1 cellular context compared by ENCODE assay signal in the genomic region with DNA sequence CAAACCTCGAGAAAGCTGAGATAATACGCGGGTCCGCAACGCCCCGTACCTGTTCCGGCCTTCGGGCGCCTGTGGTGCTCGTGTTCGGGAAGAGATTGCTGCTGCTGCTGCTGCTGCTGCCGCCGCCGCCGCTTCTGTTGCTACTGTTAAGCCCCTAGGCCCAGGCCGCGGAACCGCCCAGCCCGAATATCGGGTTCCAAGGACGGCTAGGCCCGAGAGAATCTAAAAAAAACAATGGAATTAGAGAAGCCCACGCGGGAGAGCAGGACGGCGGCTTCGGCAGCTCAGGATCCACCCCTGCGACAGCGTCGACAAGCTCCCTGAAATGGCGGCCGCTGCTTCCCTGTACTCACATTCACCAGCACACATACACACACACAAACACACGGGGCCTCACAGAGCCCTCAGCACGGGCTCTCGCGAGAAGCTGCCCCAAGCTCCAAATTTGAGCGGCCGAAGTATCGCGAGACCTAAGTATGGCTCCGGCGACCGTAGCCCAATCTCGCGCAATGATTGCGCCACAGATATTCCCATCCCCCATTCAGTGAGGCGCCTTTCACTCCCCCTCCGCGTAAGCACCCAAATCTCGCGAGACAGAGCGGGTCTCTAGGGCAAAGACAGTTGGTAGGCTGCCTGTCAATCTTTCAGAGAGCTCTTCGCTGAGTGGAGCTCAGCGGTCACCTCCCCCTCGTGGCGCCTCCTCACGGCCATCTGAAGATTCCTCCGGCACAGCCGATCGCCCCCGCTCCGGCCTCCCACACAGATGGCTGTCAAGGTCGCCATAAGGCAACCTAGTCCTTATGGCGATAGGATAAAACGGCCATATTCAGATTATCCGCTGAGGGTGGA.
A peak's percentile ranks its signal among the peaks of the same experiment; 100 is the strongest.
TF ChIP-seq lines count a peak whose summit lies in the region.

A gene (minus strand): TSS at position 369 of the 849 bp plus-strand sequence. CDS start 1,386 bp downstream, outside the sequence.

TF ChIP-seq in GM12878, 131 proteins besides CTCF, POLR2A, EP300 and RAD21 (continued from another document and continues in another):
- TF ChIP-seq, protein P1, sequence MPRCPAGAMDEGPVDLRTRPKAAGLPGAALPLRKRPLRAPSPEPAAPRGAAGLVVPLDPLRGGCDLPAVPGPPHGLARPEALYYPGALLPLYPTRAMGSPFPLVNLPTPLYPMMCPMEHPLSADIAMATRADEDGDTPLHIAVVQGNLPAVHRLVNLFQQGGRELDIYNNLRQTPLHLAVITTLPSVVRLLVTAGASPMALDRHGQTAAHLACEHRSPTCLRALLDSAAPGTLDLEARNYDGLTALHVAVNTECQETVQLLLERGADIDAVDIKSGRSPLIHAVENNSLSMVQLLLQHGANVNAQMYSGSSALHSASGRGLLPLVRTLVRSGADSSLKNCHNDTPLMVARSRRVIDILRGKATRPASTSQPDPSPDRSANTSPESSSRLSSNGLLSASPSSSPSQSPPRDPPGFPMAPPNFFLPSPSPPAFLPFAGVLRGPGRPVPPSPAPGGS (IDR thresholded peaks at IDR 0.05; ENCODE audit: borderline replicate concordance, insufficient read depth, low read depth, low read length, poor library complexity, severe bottlenecking): peak; percentile 84
- TF ChIP-seq CHD1 (IDR thresholded peaks at IDR 0.05; ENCODE audit: low read depth, low read length) (peak; percentile 82), TBL1XR1 (IDR thresholded peaks at IDR 0.05; ENCODE audit: low read depth, low read length) (peak; percentile 81; the same call in 1 of the 2 replicates), CREB1 (IDR thresholded peaks at IDR 0.05; ENCODE audit: low read depth) (peak; percentile 96), DPF2 (IDR thresholded peaks at IDR 0.05) (peak; percentile 99), TCF3 (IDR thresholded peaks at IDR 0.05; ENCODE audit: borderline replicate concordance, insufficient read depth, low read depth, low read length) (peak; percentile 89; the same call in 1 of the 2 replicates), SUZ12 (IDR thresholded peaks at IDR 0.05; ENCODE audit: unreplicated experiment) (no peak), ATF7 (IDR thresholded peaks at IDR 0.05; ENCODE audit: low read depth) (peak; percentile 90), TARDBP (IDR thresholded peaks at IDR 0.05; ENCODE audit: borderline replicate concordance) (0 out of 2 replicates have a peak, but pooled peaks have one; percentile 11), SUPT20H (IDR thresholded peaks at IDR 0.05; ENCODE audit: borderline replicate concordance, control insufficient read depth, low read depth, low read length) (no peak), RUNX3 (IDR thresholded peaks at IDR 0.05; ENCODE audit: low read length) (peak; percentile 55), KAT2A (conservative IDR thresholded peaks at IDR 0.05; ENCODE audit: control insufficient read depth, low read depth, low read length) (0 out of 2 replicates have a peak, but pooled peaks have one; percentile 30), NBN (IDR thresholded peaks at IDR 0.05) (peak; percentile 93; the same call in 1 of the 2 replicates), SPI1 (IDR thresholded peaks at IDR 0.05; ENCODE audit: borderline replicate concordance, insufficient read depth, low read depth, low read length) (no peak), GATAD2B (conservative IDR thresholded peaks at IDR 0.05; ENCODE audit: low read depth) (peak; percentile 53; the same call in 1 of the 2 replicates), PAX5 (IDR thresholded peaks at IDR 0.05; ENCODE audit: borderline replicate concordance, low read depth, low read length) (peak; percentile 61; the same call in 1 of the 2 replicates), MEF2A (IDR thresholded peaks at IDR 0.05; ENCODE audit: insufficient read depth, low read depth, low read length) (0 out of 2 replicates have a peak, but pooled peaks have one; percentile 11), NFXL1 (IDR thresholded peaks at IDR 0.05; ENCODE audit: borderline replicate concordance) (no peak), BMI1 (IDR thresholded peaks at IDR 0.05; ENCODE audit: borderline replicate concordance) (no peak), YY1 (IDR thresholded peaks at IDR 0.05; ENCODE audit: low read depth, low read length) (peak; percentile 98)
- TF ChIP-seq, protein P2, sequence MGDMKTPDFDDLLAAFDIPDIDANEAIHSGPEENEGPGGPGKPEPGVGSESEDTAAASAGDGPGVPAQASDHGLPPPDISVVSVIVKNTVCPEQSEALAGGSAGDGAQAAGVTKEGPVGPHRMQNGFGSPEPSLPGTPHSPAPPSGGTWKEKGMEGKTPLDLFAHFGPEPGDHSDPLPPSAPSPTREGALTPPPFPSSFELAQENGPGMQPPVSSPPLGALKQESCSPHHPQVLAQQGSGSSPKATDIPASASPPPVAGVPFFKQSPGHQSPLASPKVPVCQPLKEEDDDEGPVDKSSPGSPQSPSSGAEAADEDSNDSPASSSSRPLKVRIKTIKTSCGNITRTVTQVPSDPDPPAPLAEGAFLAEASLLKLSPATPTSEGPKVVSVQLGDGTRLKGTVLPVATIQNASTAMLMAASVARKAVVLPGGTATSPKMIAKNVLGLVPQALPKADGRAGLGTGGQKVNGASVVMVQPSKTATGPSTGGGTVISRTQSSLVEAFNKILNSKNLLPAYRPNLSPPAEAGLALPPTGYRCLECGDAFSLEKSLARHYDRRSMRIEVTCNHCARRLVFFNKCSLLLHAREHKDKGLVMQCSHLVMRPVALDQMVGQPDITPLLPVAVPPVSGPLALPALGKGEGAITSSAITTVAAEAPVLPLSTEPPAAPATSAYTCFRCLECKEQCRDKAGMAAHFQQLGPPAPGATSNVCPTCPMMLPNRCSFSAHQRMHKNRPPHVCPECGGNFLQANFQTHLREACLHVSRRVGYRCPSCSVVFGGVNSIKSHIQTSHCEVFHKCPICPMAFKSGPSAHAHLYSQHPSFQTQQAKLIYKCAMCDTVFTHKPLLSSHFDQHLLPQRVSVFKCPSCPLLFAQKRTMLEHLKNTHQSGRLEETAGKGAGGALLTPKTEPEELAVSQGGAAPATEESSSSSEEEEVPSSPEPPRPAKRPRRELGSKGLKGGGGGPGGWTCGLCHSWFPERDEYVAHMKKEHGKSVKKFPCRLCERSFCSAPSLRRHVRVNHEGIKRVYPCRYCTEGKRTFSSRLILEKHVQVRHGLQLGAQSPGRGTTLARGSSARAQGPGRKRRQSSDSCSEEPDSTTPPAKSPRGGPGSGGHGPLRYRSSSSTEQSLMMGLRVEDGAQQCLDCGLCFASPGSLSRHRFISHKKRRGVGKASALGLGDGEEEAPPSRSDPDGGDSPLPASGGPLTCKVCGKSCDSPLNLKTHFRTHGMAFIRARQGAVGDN (IDR thresholded peaks at IDR 0.05): peak; percentile 70
- TF ChIP-seq, protein P3, sequence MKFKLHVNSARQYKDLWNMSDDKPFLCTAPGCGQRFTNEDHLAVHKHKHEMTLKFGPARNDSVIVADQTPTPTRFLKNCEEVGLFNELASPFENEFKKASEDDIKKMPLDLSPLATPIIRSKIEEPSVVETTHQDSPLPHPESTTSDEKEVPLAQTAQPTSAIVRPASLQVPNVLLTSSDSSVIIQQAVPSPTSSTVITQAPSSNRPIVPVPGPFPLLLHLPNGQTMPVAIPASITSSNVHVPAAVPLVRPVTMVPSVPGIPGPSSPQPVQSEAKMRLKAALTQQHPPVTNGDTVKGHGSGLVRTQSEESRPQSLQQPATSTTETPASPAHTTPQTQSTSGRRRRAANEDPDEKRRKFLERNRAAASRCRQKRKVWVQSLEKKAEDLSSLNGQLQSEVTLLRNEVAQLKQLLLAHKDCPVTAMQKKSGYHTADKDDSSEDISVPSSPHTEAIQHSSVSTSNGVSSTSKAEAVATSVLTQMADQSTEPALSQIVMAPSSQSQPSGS (IDR thresholded peaks at IDR 0.05; ENCODE audit: low read length): peak; percentile 94
- TF ChIP-seq, protein P4, sequence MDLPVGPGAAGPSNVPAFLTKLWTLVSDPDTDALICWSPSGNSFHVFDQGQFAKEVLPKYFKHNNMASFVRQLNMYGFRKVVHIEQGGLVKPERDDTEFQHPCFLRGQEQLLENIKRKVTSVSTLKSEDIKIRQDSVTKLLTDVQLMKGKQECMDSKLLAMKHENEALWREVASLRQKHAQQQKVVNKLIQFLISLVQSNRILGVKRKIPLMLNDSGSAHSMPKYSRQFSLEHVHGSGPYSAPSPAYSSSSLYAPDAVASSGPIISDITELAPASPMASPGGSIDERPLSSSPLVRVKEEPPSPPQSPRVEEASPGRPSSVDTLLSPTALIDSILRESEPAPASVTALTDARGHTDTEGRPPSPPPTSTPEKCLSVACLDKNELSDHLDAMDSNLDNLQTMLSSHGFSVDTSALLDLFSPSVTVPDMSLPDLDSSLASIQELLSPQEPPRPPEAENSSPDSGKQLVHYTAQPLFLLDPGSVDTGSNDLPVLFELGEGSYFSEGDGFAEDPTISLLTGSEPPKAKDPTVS (IDR thresholded peaks at IDR 0.05; ENCODE audit: low read depth, low read length): peak; percentile 65
- TF ChIP-seq, protein P5, sequence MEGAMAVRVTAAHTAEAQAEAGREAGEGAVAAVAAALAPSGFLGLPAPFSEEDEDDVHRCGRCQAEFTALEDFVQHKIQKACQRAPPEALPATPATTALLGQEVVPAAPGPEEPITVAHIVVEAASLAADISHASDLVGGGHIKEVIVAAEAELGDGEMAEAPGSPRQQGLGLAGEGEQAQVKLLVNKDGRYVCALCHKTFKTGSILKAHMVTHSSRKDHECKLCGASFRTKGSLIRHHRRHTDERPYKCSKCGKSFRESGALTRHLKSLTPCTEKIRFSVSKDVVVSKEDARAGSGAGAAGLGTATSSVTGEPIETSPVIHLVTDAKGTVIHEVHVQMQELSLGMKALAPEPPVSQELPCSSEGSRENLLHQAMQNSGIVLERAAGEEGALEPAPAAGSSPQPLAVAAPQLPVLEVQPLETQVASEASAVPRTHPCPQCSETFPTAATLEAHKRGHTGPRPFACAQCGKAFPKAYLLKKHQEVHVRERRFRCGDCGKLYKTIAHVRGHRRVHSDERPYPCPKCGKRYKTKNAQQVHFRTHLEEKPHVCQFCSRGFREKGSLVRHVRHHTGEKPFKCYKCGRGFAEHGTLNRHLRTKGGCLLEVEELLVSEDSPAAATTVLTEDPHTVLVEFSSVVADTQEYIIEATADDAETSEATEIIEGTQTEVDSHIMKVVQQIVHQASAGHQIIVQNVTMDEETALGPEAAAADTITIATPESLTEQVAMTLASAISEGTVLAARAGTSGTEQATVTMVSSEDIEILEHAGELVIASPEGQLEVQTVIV (IDR thresholded peaks at IDR 0.05; ENCODE audit: borderline replicate concordance, partially characterized antibody): peak; percentile 73
- TF ChIP-seq, protein P6, sequence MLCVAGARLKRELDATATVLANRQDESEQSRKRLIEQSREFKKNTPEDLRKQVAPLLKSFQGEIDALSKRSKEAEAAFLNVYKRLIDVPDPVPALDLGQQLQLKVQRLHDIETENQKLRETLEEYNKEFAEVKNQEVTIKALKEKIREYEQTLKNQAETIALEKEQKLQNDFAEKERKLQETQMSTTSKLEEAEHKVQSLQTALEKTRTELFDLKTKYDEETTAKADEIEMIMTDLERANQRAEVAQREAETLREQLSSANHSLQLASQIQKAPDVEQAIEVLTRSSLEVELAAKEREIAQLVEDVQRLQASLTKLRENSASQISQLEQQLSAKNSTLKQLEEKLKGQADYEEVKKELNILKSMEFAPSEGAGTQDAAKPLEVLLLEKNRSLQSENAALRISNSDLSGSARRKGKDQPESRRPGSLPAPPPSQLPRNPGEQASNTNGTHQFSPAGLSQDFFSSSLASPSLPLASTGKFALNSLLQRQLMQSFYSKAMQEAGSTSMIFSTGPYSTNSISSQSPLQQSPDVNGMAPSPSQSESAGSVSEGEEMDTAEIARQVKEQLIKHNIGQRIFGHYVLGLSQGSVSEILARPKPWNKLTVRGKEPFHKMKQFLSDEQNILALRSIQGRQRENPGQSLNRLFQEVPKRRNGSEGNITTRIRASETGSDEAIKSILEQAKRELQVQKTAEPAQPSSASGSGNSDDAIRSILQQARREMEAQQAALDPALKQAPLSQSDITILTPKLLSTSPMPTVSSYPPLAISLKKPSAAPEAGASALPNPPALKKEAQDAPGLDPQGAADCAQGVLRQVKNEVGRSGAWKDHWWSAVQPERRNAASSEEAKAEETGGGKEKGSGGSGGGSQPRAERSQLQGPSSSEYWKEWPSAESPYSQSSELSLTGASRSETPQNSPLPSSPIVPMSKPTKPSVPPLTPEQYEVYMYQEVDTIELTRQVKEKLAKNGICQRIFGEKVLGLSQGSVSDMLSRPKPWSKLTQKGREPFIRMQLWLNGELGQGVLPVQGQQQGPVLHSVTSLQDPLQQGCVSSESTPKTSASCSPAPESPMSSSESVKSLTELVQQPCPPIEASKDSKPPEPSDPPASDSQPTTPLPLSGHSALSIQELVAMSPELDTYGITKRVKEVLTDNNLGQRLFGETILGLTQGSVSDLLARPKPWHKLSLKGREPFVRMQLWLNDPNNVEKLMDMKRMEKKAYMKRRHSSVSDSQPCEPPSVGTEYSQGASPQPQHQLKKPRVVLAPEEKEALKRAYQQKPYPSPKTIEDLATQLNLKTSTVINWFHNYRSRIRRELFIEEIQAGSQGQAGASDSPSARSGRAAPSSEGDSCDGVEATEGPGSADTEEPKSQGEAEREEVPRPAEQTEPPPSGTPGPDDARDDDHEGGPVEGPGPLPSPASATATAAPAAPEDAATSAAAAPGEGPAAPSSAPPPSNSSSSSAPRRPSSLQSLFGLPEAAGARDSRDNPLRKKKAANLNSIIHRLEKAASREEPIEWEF (IDR thresholded peaks at IDR 0.05; ENCODE audit: insufficient replicate concordance, low read depth, low read length): no peak
- TF ChIP-seq, protein P7, sequence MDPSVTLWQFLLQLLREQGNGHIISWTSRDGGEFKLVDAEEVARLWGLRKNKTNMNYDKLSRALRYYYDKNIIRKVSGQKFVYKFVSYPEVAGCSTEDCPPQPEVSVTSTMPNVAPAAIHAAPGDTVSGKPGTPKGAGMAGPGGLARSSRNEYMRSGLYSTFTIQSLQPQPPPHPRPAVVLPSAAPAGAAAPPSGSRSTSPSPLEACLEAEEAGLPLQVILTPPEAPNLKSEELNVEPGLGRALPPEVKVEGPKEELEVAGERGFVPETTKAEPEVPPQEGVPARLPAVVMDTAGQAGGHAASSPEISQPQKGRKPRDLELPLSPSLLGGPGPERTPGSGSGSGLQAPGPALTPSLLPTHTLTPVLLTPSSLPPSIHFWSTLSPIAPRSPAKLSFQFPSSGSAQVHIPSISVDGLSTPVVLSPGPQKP (IDR thresholded peaks at IDR 0.05; ENCODE audit: low read depth, low read length): no peak; the same call in 1 of the 2 replicates
- TF ChIP-seq, protein P8, sequence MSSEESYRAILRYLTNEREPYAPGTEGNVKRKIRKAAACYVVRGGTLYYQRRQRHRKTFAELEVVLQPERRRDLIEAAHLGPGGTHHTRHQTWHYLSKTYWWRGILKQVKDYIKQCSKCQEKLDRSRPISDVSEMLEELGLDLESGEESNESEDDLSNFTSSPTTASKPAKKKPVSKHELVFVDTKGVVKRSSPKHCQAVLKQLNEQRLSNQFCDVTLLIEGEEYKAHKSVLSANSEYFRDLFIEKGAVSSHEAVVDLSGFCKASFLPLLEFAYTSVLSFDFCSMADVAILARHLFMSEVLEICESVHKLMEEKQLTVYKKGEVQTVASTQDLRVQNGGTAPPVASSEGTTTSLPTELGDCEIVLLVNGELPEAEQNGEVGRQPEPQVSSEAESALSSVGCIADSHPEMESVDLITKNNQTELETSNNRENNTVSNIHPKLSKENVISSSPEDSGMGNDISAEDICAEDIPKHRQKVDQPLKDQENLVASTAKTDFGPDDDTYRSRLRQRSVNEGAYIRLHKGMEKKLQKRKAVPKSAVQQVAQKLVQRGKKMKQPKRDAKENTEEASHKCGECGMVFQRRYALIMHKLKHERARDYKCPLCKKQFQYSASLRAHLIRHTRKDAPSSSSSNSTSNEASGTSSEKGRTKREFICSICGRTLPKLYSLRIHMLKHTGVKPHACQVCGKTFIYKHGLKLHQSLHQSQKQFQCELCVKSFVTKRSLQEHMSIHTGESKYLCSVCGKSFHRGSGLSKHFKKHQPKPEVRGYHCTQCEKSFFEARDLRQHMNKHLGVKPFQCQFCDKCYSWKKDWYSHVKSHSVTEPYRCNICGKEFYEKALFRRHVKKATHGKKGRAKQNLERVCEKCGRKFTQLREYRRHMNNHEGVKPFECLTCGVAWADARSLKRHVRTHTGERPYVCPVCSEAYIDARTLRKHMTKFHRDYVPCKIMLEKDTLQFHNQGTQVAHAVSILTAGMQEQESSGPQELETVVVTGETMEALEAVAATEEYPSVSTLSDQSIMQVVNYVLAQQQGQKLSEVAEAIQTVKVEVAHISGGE (CRISPR knock-in tag; IDR thresholded peaks at IDR 0.05): no peak
